In genomic region chr1:205438213-205439158, GRCh38 we compare ENCODE assay signal across 8 cellular contexts. TPM values are rescaled to one million over a fixed set of nuclear protein-coding genes. Genes with fewer than 3 reads are reported as not detected.
DNase-seq lines count a peak whose midpoint lies in the region; ATAC-seq and TF ChIP-seq lines count a peak whose summit lies in the region.

No MANE protein-coding gene starts in this region.

- CTCF ChIA-PET in AG04450 (lab: Charles Lee) = interaction anchor here (0.6 to 3.6 kb wide), 12 partner anchors 8 to 88 kb away, joined by 3 to 29 read pairs (median 4); no protein-coding TSS in a partner anchor

- no peak overlapping the region for H3K18ac ChIP-seq in H9 (ENCODE audit: insufficient read length, low read depth, low read length)
- H3K18ac ChIP-seq in mesendoderm (ENCODE audit: low read length) = no peak overlapping the region

- H2BK20ac ChIP-seq in H9 (ENCODE audit: low read depth, low read length, poor library complexity, severe bottlenecking) = no peak overlapping the region

- H4K91ac ChIP-seq in H9 (ENCODE audit: insufficient read length, low read depth, low read length) = no peak overlapping the region

- H3T11ph ChIP-seq in H9 (ENCODE audit: low read length) = no peak overlapping the region

- peaks cover 22% of the 10 kb centered on the region; the same call in 1 of the 2 replicates for H3K4me1 ChIP-seq in H9 (ENCODE audit: insufficient read depth, low read length)
- H3K4me1 ChIP-seq in NT2/D1 (ENCODE audit: insufficient read depth, insufficient read length) = peaks cover 43% of the 10 kb centered on the region
- H3K4me1 ChIP-seq in mesendoderm (ENCODE audit: control insufficient read depth, low read depth, low read length) = peaks cover 22% of the 10 kb centered on the region

- H3K9me3 ChIP-seq in AG04450 (ENCODE audit: control insufficient read depth, insufficient read depth, low read length) (no peaks in the 10 kb centered on the region), H9 (ENCODE audit: control insufficient read depth, low read depth, low read length) (no peaks in the 10 kb centered on the region), NT2/D1 (ENCODE audit: insufficient read depth, low read length) (no peaks in the 10 kb centered on the region)

- H2BK120ac ChIP-seq in H9 (ENCODE audit: low read depth, low read length, poor library complexity, severe bottlenecking) (no peak overlapping the region), mesendoderm (ENCODE audit: low read depth, low read length) (no peak overlapping the region)

- H3K27ac ChIP-seq in AG04450 (ENCODE audit: low read depth, low read length) (no peak overlapping the region), H9 (ENCODE audit: insufficient read length, low read depth, low read length) (no peak overlapping the region), mesendoderm (ENCODE audit: low read depth, low read length) (no peak overlapping the region)

- H3K79me1 ChIP-seq in H9 (ENCODE audit: insufficient read depth, low read depth, low read length, poor library complexity, severe bottlenecking) = no peaks in the 10 kb centered on the region
- peaks cover 2% of the 10 kb centered on the region for H3K79me1 ChIP-seq in mesendoderm (ENCODE audit: low read length)

- no peak overlapping the region for H2AFZ ChIP-seq in H9 (ENCODE audit: low read length)

- no peak overlapping the region for H4K5ac ChIP-seq in H9 (ENCODE audit: insufficient read length, low read depth, low read length)
- H4K5ac ChIP-seq in mesendoderm (ENCODE audit: low read length) = no peak overlapping the region

- peaks cover 49 to 66% of the 10 kb centered on the region in 2 experiments for H3K4me1 Mint-ChIP-seq in H9

- H3K4me2 ChIP-seq in H9 (ENCODE audit: insufficient read depth, insufficient read length, low read length) (no peak overlapping the region), mesendoderm (ENCODE audit: low read length) (no peak overlapping the region)

- H2BK15ac ChIP-seq in H9 (ENCODE audit: low read depth, low read length) = no peak overlapping the region
- H2BK15ac ChIP-seq in mesendoderm (replicated peaks; ENCODE audit: low read depth) = no peak overlapping the region

- no peaks in the 10 kb centered on the region for H4K20me1 ChIP-seq in H9 (ENCODE audit: control insufficient read depth, insufficient read depth, insufficient read length)

- TF ChIP-seq CTCF in AG04450 (IDR thresholded peaks at IDR 0.05; ENCODE audit: low read depth, low read length) (peak; percentile 74), H9 (conservative IDR thresholded peaks at IDR 0.05) (peak; percentile 60)

- H3K9me3 Mint-ChIP-seq in H9 = no peaks in the 10 kb centered on the region

- WGBS in H9 (ENCODE audit: extremely low coverage, insufficient read length, low lambda C conversion rate) = no CpG with 5 or more reads among the region's 13 CpGs
- WGBS in mesendoderm (ENCODE audit: extremely low coverage, insufficient coverage, low lambda C conversion rate) = no CpG with 5 or more reads among the region's 13 CpGs

- POLR2A ChIA-PET in AG04450 (lab: Yijun Ruan, JAX) = no interaction called here

- no peak overlapping the region for H3K4me3 ChIP-seq in AG04450 (ENCODE audit: low read depth, low read length)
- no peak overlapping the region for H3K4me3 ChIP-seq in NT2/D1 (ENCODE audit: insufficient read length, low read depth)
- H3K4me3 ChIP-seq in mesendoderm (ENCODE audit: low read length) = no peak overlapping the region

- peak; percentile 23 for DNase-seq in AG04450 (ENCODE audit: low read depth, low spot score)
- no peak for DNase-seq in H9
- DNase-seq in NT2/D1 (ENCODE audit: low read depth, low spot score) = no peak
- DNase-seq in ecto neural progenitor cell (ENCODE audit: low spot score) = peak; percentile 54
- DNase-seq in mesendoderm = peak; percentile 61
- no peak for DNase-seq in activated CD4-positive, alpha-beta T cell treated with anti-CD3 and anti-CD28 coated beads for 4 hours
- no peak for DNase-seq in epidermal melanocyte (ENCODE audit: insufficient read length, low spot score)

- H3K36me3 Mint-ChIP-seq in H9 (ENCODE audit: insufficient read depth in 1 of 3, low read depth in 3 of 3) = peaks cover 0 to 5% (median 0%) of the 10 kb centered on the region in 3 experiments; a peak in 4 of 7 replicates

- H3K9ac ChIP-seq in H9 (ENCODE audit: extremely low read depth, insufficient read length, low read length) (no peak overlapping the region), NT2/D1 (ENCODE audit: insufficient read length, low read depth) (peak overlapping the region; percentile 21), mesendoderm (ENCODE audit: low read length) (no peak overlapping the region)

- H3K14ac ChIP-seq in H9 (ENCODE audit: insufficient read depth, low read length) = no peak overlapping the region

- no peaks in the 10 kb centered on the region for H3K23me2 ChIP-seq in H9 (ENCODE audit: insufficient read length, low read depth, low read length, poor library complexity, severe bottlenecking)

- no peak overlapping the region for H2BK12ac ChIP-seq in H9 (ENCODE audit: insufficient read length, low read depth, low read length)

- H3K56ac ChIP-seq in H9 (ENCODE audit: insufficient read length, low read depth, low read length) (no peak overlapping the region), mesendoderm (ENCODE audit: low read length) (no peak overlapping the region)

- H3K79me2 ChIP-seq in H9 (ENCODE audit: insufficient read depth, low read length) (no peaks in the 10 kb centered on the region), mesendoderm (ENCODE audit: control insufficient read depth, insufficient read depth, low read length) (no peaks in the 10 kb centered on the region)

- H2BK5ac ChIP-seq in H9 (ENCODE audit: insufficient read length, low read length) (no peak overlapping the region), mesendoderm (ENCODE audit: low read length) (no peak overlapping the region)

- no peak overlapping the region for H3K23ac ChIP-seq in H9 (ENCODE audit: insufficient read length, low read depth, low read length)
- H3K23ac ChIP-seq in mesendoderm (ENCODE audit: low read length) = no peak overlapping the region

- H4K8ac ChIP-seq in H9 (replicated peaks; ENCODE audit: insufficient read length, low read depth, low read length) (no peak overlapping the region), mesendoderm (ENCODE audit: low read depth, low read length) (no peak overlapping the region)

- peaks cover 27% of the 10 kb centered on the region for H3K27me3 ChIP-seq in AG04450 (ENCODE audit: control insufficient read depth, insufficient read depth, low read length)
- no peaks in the 10 kb centered on the region for H3K27me3 ChIP-seq in H9 (ENCODE audit: insufficient read depth, low read length)
- no peaks in the 10 kb centered on the region for H3K27me3 ChIP-seq in NT2/D1 (ENCODE audit: insufficient read depth, insufficient read length)
- H3K27me3 ChIP-seq in mesendoderm (ENCODE audit: insufficient read depth, low read length, poor library complexity) = no peaks in the 10 kb centered on the region

- no peak overlapping the region for H3K4me3 Mint-ChIP-seq in H9

- no peak for ATAC-seq in HG03432 (IDR thresholded peaks at IDR 0.05; ENCODE audit: unreplicated experiment)

- no peak overlapping the region for H2AK5ac ChIP-seq in H9 (ENCODE audit: insufficient read length, low read length)
- H2AK5ac ChIP-seq in mesendoderm (ENCODE audit: low read length) = no peak overlapping the region

- peaks cover 38% of the 10 kb centered on the region for H3K27me3 Mint-ChIP-seq in H9 (ENCODE audit: low read depth)

- H3K27ac Mint-ChIP-seq in H9 = no peak overlapping the region; a peak in 1 of 7 replicates

- H3K36me3 ChIP-seq in NT2/D1 (ENCODE audit: insufficient read depth, insufficient read length, low read length) (peaks cover 10% of the 10 kb centered on the region), mesendoderm (ENCODE audit: control insufficient read depth, insufficient read depth, low read length) (no peaks in the 10 kb centered on the region)

- H3K4ac ChIP-seq in H9 (ENCODE audit: low read depth, low read length) (no peak overlapping the region), mesendoderm (ENCODE audit: low read depth, low read length) (no peak overlapping the region)

RNA-seq across cellular contexts. Expression of gene LEMD1, which starts 16.6 kb away (rescaled TPM):
- not detected in 2 replicates for polyA plus RNA-seq in AG04450 (2011; rRNA removed)
- polyA minus RNA-seq in AG04450 (2011; rRNA and poly(A)+ RNA removed) = 0.52 and 0.60 TPM in 2 replicates
- 11.8 and 11.9 TPM in 2 replicates for total RNA-seq in H9 (2021)
- polyA plus RNA-seq in mesendoderm (2013, experiment 1 of 2) = 4.3 TPM
- 4.4 TPM for polyA plus RNA-seq in mesendoderm (2013, experiment 2 of 2)

RNA-seq across cellular contexts. Expression of gene BLACAT1, which starts 17.4 kb away (rescaled TPM):
- polyA plus RNA-seq in AG04450 (2011; rRNA removed) = 0.06 and 0.07 TPM in 2 replicates
- polyA minus RNA-seq in AG04450 (2011; rRNA and poly(A)+ RNA removed) = 0.32 and 0.35 TPM in 2 replicates
- total RNA-seq in H9 (2021) = 3.8 and 4.0 TPM in 2 replicates
- polyA plus RNA-seq in mesendoderm (2013, experiment 1 of 2) = 2.8 TPM
- polyA plus RNA-seq in mesendoderm (2013, experiment 2 of 2) = 2.7 TPM

Comparison
In these comparisons a context has a peak if more than half of its experiments do, and no peak if none do; other contexts are left out.
1. DNase-seq: peak in AG04450 (single experiment), ecto neural progenitor cell (single experiment) and mesendoderm (single experiment); none in H9 (single experiment), NT2/D1 (single experiment), activated CD4-positive, alpha-beta T cell treated with anti-CD3 and anti-CD28 coated beads for 4 hours (0 of 2) and epidermal melanocyte (single experiment).